ENCODE assay signal across 24 cellular contexts in genomic region chr12:115174928-115175327, GRCh38.
DNase-seq lines count a peak whose midpoint lies in the region; ATAC-seq and TF ChIP-seq lines count a peak whose summit lies in the region.
"Had no signal": no experiment of that assay in that cellular context is flagged by ENCODE, and none has a peak within 500 bp of the region (broad histone marks: within the 10 kb centered on the region; RNA-seq: fewer than 3 reads in every experiment).

No MANE protein-coding gene starts in this region.

- H3K27ac ChIP-seq in endodermal cell (ENCODE audit: low read depth, low read length), result no peak overlapping the region
- H3K27ac ChIP-seq: testis, uterus had no signal

- H3K4me1 ChIP-seq in endodermal cell (ENCODE audit: control insufficient read depth, insufficient read depth, low read length), result peaks cover 4% of the 10 kb centered on the region
- H3K4me1 ChIP-seq: HAP-1, testis, uterus had no signal

- CTCF ChIA-PET in T-cell (lab: Charles Lee), result no interaction called here

- H3K9me3 Mint-ChIP-seq in endodermal cell, result no peaks in the 10 kb centered on the region
- H3K9me3 Mint-ChIP-seq in T-cell, result peaks cover 4 to 9% (median 5%) of the 10 kb centered on the region in 3 donors
- H3K9me3 Mint-ChIP-seq in stimulated activated effector memory CD8-positive, alpha-beta T cell treated with anti-CD3 and anti-CD28 coated beads, Interleukin-12 subunit alpha, Interleukin-12 subunit beta, amount 100 ng/mL, for 72 hours, result peaks cover 7% of the 10 kb centered on the region

- 79% methylated on average over 6 to 12 of the region's 12 CpGs for WGBS in endodermal cell (ENCODE audit: insufficient coverage in 1 of 2, insufficient read length in 1 of 2), 2 experiments

- no peaks in the 10 kb centered on the region for H3K9me3 ChIP-seq in endodermal cell (ENCODE audit: control insufficient read depth, low read length)
- H3K9me3 ChIP-seq: HAP-1, testis, uterus had no signal

- no peak overlapping the region for H3K4me3 Mint-ChIP-seq in endodermal cell
- H3K4me3 Mint-ChIP-seq in T-cell, result no peak overlapping the region
- no peak overlapping the region for H3K4me3 Mint-ChIP-seq in stimulated activated effector memory CD8-positive, alpha-beta T cell treated with anti-CD3 and anti-CD28 coated beads, Interleukin-12 subunit alpha, Interleukin-12 subunit beta, amount 100 ng/mL, for 72 hours
- H3K4me3 Mint-ChIP-seq: activated T-helper 17 cell treated with anti-CD3 and anti-CD28 coated beads, Interleukin-2, amount 50 U/mL, for 72 hours; natural killer cell had no signal

- H3K36me3 Mint-ChIP-seq in endodermal cell (ENCODE audit: low read depth), result no peaks in the 10 kb centered on the region
- H3K36me3 Mint-ChIP-seq in T-cell, result no peaks in the 10 kb centered on the region
- H3K36me3 Mint-ChIP-seq in stimulated activated effector memory CD8-positive, alpha-beta T cell treated with anti-CD3 and anti-CD28 coated beads, Interleukin-12 subunit alpha, Interleukin-12 subunit beta, amount 100 ng/mL, for 72 hours, result no peaks in the 10 kb centered on the region
- H3K36me3 Mint-ChIP-seq: natural killer cell had no signal

- H3K27ac Mint-ChIP-seq in endodermal cell (no peak overlapping the region), T-cell (no peak overlapping the region)
- no peak overlapping the region for H3K27ac Mint-ChIP-seq in stimulated activated effector memory CD8-positive, alpha-beta T cell treated with anti-CD3 and anti-CD28 coated beads, Interleukin-12 subunit alpha, Interleukin-12 subunit beta, amount 100 ng/mL, for 72 hours
- H3K27ac Mint-ChIP-seq: activated T-helper 17 cell treated with anti-CD3 and anti-CD28 coated beads, Interleukin-2, amount 50 U/mL, for 72 hours; natural killer cell had no signal

- intact Hi-C loops in left ventricle myocardium superior (cut with micrococcal nuclease), result no loop called here
- intact Hi-C loops in Right ventricle myocardium inferior (cut with DNase I), result no loop called here

- H3K36me3 ChIP-seq in endodermal cell (ENCODE audit: control insufficient read depth, insufficient read depth, low read length), result no peaks in the 10 kb centered on the region
- H3K36me3 ChIP-seq: HAP-1, uterus had no signal

- POLR2A ChIA-PET in T-cell (lab: Charles Lee), result no interaction called here

- H3K4me1 Mint-ChIP-seq in endodermal cell (peaks cover 9% of the 10 kb centered on the region), T-cell (no peaks in the 10 kb centered on the region)
- H3K4me1 Mint-ChIP-seq in stimulated activated effector memory CD8-positive, alpha-beta T cell treated with anti-CD3 and anti-CD28 coated beads, Interleukin-12 subunit alpha, Interleukin-12 subunit beta, amount 100 ng/mL, for 72 hours, result no peaks in the 10 kb centered on the region
- H3K4me1 Mint-ChIP-seq: activated T-helper 17 cell treated with anti-CD3 and anti-CD28 coated beads, Interleukin-2, amount 50 U/mL, for 72 hours; natural killer cell had no signal

- H3K27me3 ChIP-seq in endodermal cell (ENCODE audit: control insufficient read depth, insufficient read depth, low read length, poor library complexity, severe bottlenecking), result peaks cover 5% of the 10 kb centered on the region
- H3K27me3 ChIP-seq: testis, uterus had no signal

- no peak for TF ChIP-seq CTCF in endodermal cell (conservative IDR thresholded peaks at IDR 0.05)

- DNase-seq in left ventricle myocardium superior (no peak), Right ventricle myocardium inferior (ENCODE audit: missing footprints) (no peak), endodermal cell (peak; percentile 70), mucosa of gallbladder (ENCODE audit: low spot score) (peak; percentile 12), NCI-H1048 (lab: John Stamatoyannopoulos, UW) (no peak), NCI-H446 (lab: John Stamatoyannopoulos, UW) (no peak), T-cell (no peak)
- DNase-seq in stimulated activated effector memory CD8-positive, alpha-beta T cell treated with anti-CD3 and anti-CD28 coated beads, Interleukin-12 subunit alpha, Interleukin-12 subunit beta, amount 100 ng/mL, for 72 hours (ENCODE audit: low spot score in 2 of 2), result no peak
- DNase-seq: activated CD4-positive, alpha-beta T cell treated with anti-CD3 and anti-CD28 coated beads for 4 hours; activated naive CD4-positive, alpha-beta T cell treated with anti-CD3 and anti-CD28 coated beads, Interleukin-2, amount 50 U/mL, for 16 hours; AML-193; amniotic stem cell; Karpas-422; natural killer cell; NCI-H1417 treated with DMSO at 0.1 percent for 48 hours; NCI-H2029 treated with DMSO at 0.1 percent for 48 hours; NCI-H526; PC-3; stimulated activated naive CD8-positive, alpha-beta T cell treated with anti-CD3 and anti-CD28 coated beads, Interleukin-15, Interleukin-2, amounts not matched to agents 100 U/mL and 50 U/mL, for 24 hours; testis; uterus had no signal

- no peak overlapping the region for H3K4me3 ChIP-seq in endodermal cell (ENCODE audit: low read length)
- H3K4me3 ChIP-seq: HAP-1, testis, uterus had no signal

- ATAC-seq in left ventricle myocardium superior (peak; percentile 73), Right ventricle myocardium inferior (no peak), T-cell (replicated peaks in 1 of 4) (no peak)
- ATAC-seq in stimulated activated effector memory CD8-positive, alpha-beta T cell treated with anti-CD3 and anti-CD28 coated beads, Interleukin-12 subunit alpha, Interleukin-12 subunit beta, amount 100 ng/mL, for 72 hours, result no peak
- ATAC-seq: activated T-helper 17 cell treated with anti-CD3 and anti-CD28 coated beads, Interleukin-2, amount 50 U/mL, for 72 hours; HepG2; natural killer cell; PC-3; stimulated activated naive CD8-positive, alpha-beta T cell treated with anti-CD3 and anti-CD28 coated beads, Interleukin-15, Interleukin-2, amounts not matched to agents 100 U/mL and 50 U/mL, for 24 hours had no signal

- H3K9ac ChIP-seq in endodermal cell (ENCODE audit: extremely low read depth, low read length, poor library complexity, severe bottlenecking), result no peak overlapping the region

- H3K27me3 Mint-ChIP-seq in endodermal cell (ENCODE audit: insufficient read depth), result peaks cover 31% of the 10 kb centered on the region
- H3K27me3 Mint-ChIP-seq in T-cell, result no peaks in the 10 kb centered on the region
- H3K27me3 Mint-ChIP-seq: activated T-helper 17 cell treated with anti-CD3 and anti-CD28 coated beads, Interleukin-2, amount 50 U/mL, for 72 hours had no signal

Comparison
In these comparisons a context has a peak if more than half of its experiments do, and no peak if none do; other contexts are left out.
1. DNase-seq: peak in endodermal cell (single experiment) and mucosa of gallbladder (single experiment); none in left ventricle myocardium superior (single experiment), Right ventricle myocardium inferior (single experiment), NCI-H1048 (single experiment), NCI-H446 (0 of 2), T-cell (0 of 34) and stimulated activated effector memory CD8-positive, alpha-beta T cell treated with anti-CD3 and anti-CD28 coated beads, Interleukin-12 subunit alpha, Interleukin-12 subunit beta, amount 100 ng/mL, for 72 hours (0 of 2).